In genomic region chr20:32612831-32613595, GRCh38 we compare ENCODE assay signal across 17 cellular contexts. TPM values are rescaled to one million over a fixed set of nuclear protein-coding genes. Genes with fewer than 3 reads are reported as not detected.
DNase-seq lines count a peak whose midpoint lies in the region; ATAC-seq, FAIRE-seq and TF ChIP-seq lines count a peak whose summit lies in the region.
"Had no signal": no experiment of that assay in that cellular context is flagged by ENCODE, and none has a peak within 500 bp of the region (broad histone marks: within the 10 kb centered on the region; RNA-seq: fewer than 3 reads in every experiment).

No MANE protein-coding gene starts in this region.

- no peak overlapping the region for H3K4me3 Mint-ChIP-seq in activated CD4-positive, alpha-beta memory T cell treated with anti-CD3 and anti-CD28 coated beads for 36 hours
- no peak overlapping the region for H3K4me3 Mint-ChIP-seq in activated CD4-positive, alpha-beta memory T cell treated with anti-CD3 and anti-CD28 coated beads, Interleukin-2, amount 10 ng/mL, durations not matched to agents 7 days and 5 days
- H3K4me3 Mint-ChIP-seq in neural progenitor cell = no peak overlapping the region
- H3K4me3 Mint-ChIP-seq: B cell; CD8-positive, alpha-beta T cell; HFFc6 had no signal

- no peak for TF ChIP-seq POLR2A in K562 (conservative IDR thresholded peaks at IDR 0.05)
- TF ChIP-seq POLR2A in H54 (IDR thresholded peaks at IDR 0.05; ENCODE audit: low read depth, low read length) = no peak

- H3K4me3 ChIP-seq in HEK293 (ENCODE audit: low read depth, low read length) = no peak overlapping the region
- no peak overlapping the region for H3K4me3 ChIP-seq in K562
- H3K4me3 ChIP-seq in neural progenitor cell = no peak overlapping the region
- H3K4me3 ChIP-seq: BLaER1 treated with 17β-estradiol and CSF1 and Interleukin-3, amounts not matched to agents 10 nM and 100 nM; GM12878; GM23248 had no signal

- no peak overlapping the region for H3K4me2 ChIP-seq in K562 (ENCODE audit: insufficient read depth, low read length)
- H3K4me2 ChIP-seq in neural progenitor cell = no peak overlapping the region
- H3K4me2 ChIP-seq: BLaER1 treated with 17β-estradiol and CSF1 and Interleukin-3, amounts not matched to agents 10 nM and 100 nM had no signal

- no peaks in the 10 kb centered on the region for H3K36me3 Mint-ChIP-seq in activated CD4-positive, alpha-beta memory T cell treated with anti-CD3 and anti-CD28 coated beads for 36 hours
- H3K36me3 Mint-ChIP-seq in activated CD4-positive, alpha-beta memory T cell treated with anti-CD3 and anti-CD28 coated beads, Interleukin-2, amount 10 ng/mL, durations not matched to agents 7 days and 5 days (ENCODE audit: low read depth) = no peaks in the 10 kb centered on the region
- H3K36me3 Mint-ChIP-seq in neural progenitor cell = no peaks in the 10 kb centered on the region
- H3K36me3 Mint-ChIP-seq: CD8-positive, alpha-beta T cell had no signal

- H3K9me3 ChIP-seq in HEK293 (ENCODE audit: control insufficient read depth, insufficient read depth, low read depth, low read length) (no peaks in the 10 kb centered on the region), K562 (replicated peaks; ENCODE audit: control insufficient read depth, insufficient read depth, low read depth, low read length) (no peaks in the 10 kb centered on the region), neural progenitor cell (ENCODE audit: low read depth) (no peaks in the 10 kb centered on the region)
- H3K9me3 ChIP-seq: BLaER1 treated with 17β-estradiol and CSF1 and Interleukin-3, amounts not matched to agents 10 nM and 100 nM had no signal

- TF ChIP-seq CTCF in HEK293 (tag by site-specific recombination; IDR thresholded peaks at IDR 0.05) (no peak), K562 (IDR thresholded peaks at IDR 0.05 in 2 of 3, conservative IDR thresholded peaks at IDR 0.05 in 1 of 3; ENCODE audit: insufficient read depth in 2 of 3, low read depth in 1 of 3, low read length in 3 of 3) (no peak), neural progenitor cell (IDR thresholded peaks at IDR 0.05) (no peak)

- H3F3A ChIP-seq in neural progenitor cell (ENCODE audit: low read depth) = no peaks in the 10 kb centered on the region

- no peak for DNase-seq in activated CD4-positive, alpha-beta memory T cell treated with anti-CD3 and anti-CD28 coated beads for 36 hours
- no peak for DNase-seq in activated CD4-positive, alpha-beta memory T cell treated with anti-CD3 and anti-CD28 coated beads, Interleukin-2, amount 10 ng/mL, durations not matched to agents 7 days and 5 days
- DNase-seq in K562 (ENCODE audit: extremely low read depth in 1 of 4, low spot score in 3 of 4) = no peak
- DNase-seq in neural progenitor cell (ENCODE audit: low spot score) = peak; percentile 28
- no peak for DNase-seq in H54 (ENCODE audit: insufficient read length, low spot score)
- DNase-seq: Calu3; CD8-positive, alpha-beta T cell; DMS79 treated with DMSO at 0.1 percent for 48 hours; GM23248; HCEC 1CT; HFFc6 had no signal

- H3K27me3 ChIP-seq in K562 (ENCODE audit: control insufficient read depth in 2 of 2, insufficient read depth in 2 of 2, low read length in 2 of 2) (no peaks in the 10 kb centered on the region), neural progenitor cell (no peaks in the 10 kb centered on the region)
- H3K27me3 ChIP-seq: BLaER1 treated with 17β-estradiol and CSF1 and Interleukin-3, amounts not matched to agents 10 nM and 100 nM had no signal

- H2AFZ ChIP-seq in K562 (ENCODE audit: low read depth, low read length) (no peak overlapping the region), neural progenitor cell (replicated peaks) (no peak overlapping the region)
- H2AFZ ChIP-seq: GM23248 had no signal

- TF ChIP-seq EP300 in K562 (IDR thresholded peaks at IDR 0.05; ENCODE audit: low read length) = no peak

- H3K27ac ChIP-seq in HEK293 (ENCODE audit: extremely low read depth, low read depth, low read length) = no peak overlapping the region
- H3K27ac ChIP-seq in K562 (ENCODE audit: extremely low read depth, low read depth, low read length) = no peak overlapping the region
- no peak overlapping the region for H3K27ac ChIP-seq in neural progenitor cell
- H3K27ac ChIP-seq: BLaER1 treated with 17β-estradiol and CSF1 and Interleukin-3, amounts not matched to agents 10 nM and 100 nM; GM23248 had no signal

- peak overlapping the region; percentile 32 for H3K27ac Mint-ChIP-seq in activated CD4-positive, alpha-beta memory T cell treated with anti-CD3 and anti-CD28 coated beads for 36 hours
- no peak overlapping the region for H3K27ac Mint-ChIP-seq in activated CD4-positive, alpha-beta memory T cell treated with anti-CD3 and anti-CD28 coated beads, Interleukin-2, amount 10 ng/mL, durations not matched to agents 7 days and 5 days
- peak overlapping the region; percentile 18 for H3K27ac Mint-ChIP-seq in neural progenitor cell
- H3K27ac Mint-ChIP-seq: B cell; CD8-positive, alpha-beta T cell; HFFc6 had no signal

- H3K79me2 ChIP-seq in K562 (ENCODE audit: control insufficient read depth, insufficient read depth, low read length) = peaks cover 7% of the 10 kb centered on the region; the same call in 2 of the 3 replicates
- H3K79me2 ChIP-seq in neural progenitor cell (ENCODE audit: low read depth) = no peaks in the 10 kb centered on the region

- CTCF ChIA-PET in activated CD4-positive, alpha-beta memory T cell treated with anti-CD3 and anti-CD28 coated beads for 36 hours (lab: Charles Lee) = no interaction called here
- CTCF ChIA-PET in activated CD4-positive, alpha-beta memory T cell treated with anti-CD3 and anti-CD28 coated beads, Interleukin-2, amount 10 ng/mL, durations not matched to agents 7 days and 5 days (lab: Charles Lee) = no interaction called here
- CTCF ChIA-PET in HEK293 (lab: Yijun Ruan, JAX) (interaction anchor here (1.6 kb wide), 1 partner anchor 40 kb away, joined by 5 read pairs; no protein-coding TSS in a partner anchor), K562 (lab: Yijun Ruan, JAX; ENCODE audit: low intra/inter-chr PET ratio) (no interaction called here)

- TF ChIP-seq RAD21 in K562 (CRISPR knock-in tag; conservative IDR thresholded peaks at IDR 0.05 in 1 of 2, IDR thresholded peaks at IDR 0.05 in 1 of 2) = no peak

- POLR2A ChIA-PET in activated CD4-positive, alpha-beta memory T cell treated with anti-CD3 and anti-CD28 coated beads for 36 hours (lab: Charles Lee) = no interaction called here
- POLR2A ChIA-PET in activated CD4-positive, alpha-beta memory T cell treated with anti-CD3 and anti-CD28 coated beads, Interleukin-2, amount 10 ng/mL, durations not matched to agents 7 days and 5 days (lab: Charles Lee) = no interaction called here
- POLR2A ChIA-PET in HEK293 (lab: Yijun Ruan, JAX) = no interaction called here
- POLR2A ChIA-PET in K562 (lab: Yijun Ruan, JAX) = interaction anchor here (1.1 to 2.7 kb wide), 2 partner anchors 9 to 17 kb away, joined by 3 to 9 read pairs; no protein-coding TSS in a partner anchor

- no TSS peak for BruUV-seq in K562 (replicated peaks; lab: Mats Ljungman, UMichigan)

- FAIRE-seq in K562 (lab: Jason Lieb, UNC) = peak; percentile 26
- FAIRE-seq in H54 (lab: Jason Lieb, UNC) = no peak
- FAIRE-seq: GM12878, GM19239 had no signal

- no peaks in the 10 kb centered on the region for H3K9me3 Mint-ChIP-seq in activated CD4-positive, alpha-beta memory T cell treated with anti-CD3 and anti-CD28 coated beads for 36 hours
- no peaks in the 10 kb centered on the region for H3K9me3 Mint-ChIP-seq in activated CD4-positive, alpha-beta memory T cell treated with anti-CD3 and anti-CD28 coated beads, Interleukin-2, amount 10 ng/mL, durations not matched to agents 7 days and 5 days
- H3K9me3 Mint-ChIP-seq in neural progenitor cell = no peaks in the 10 kb centered on the region
- H3K9me3 Mint-ChIP-seq: CD8-positive, alpha-beta T cell; HFFc6 had no signal

- no peaks in the 10 kb centered on the region for H3K4me1 Mint-ChIP-seq in activated CD4-positive, alpha-beta memory T cell treated with anti-CD3 and anti-CD28 coated beads for 36 hours (ENCODE audit: low read depth)
- no peaks in the 10 kb centered on the region for H3K4me1 Mint-ChIP-seq in activated CD4-positive, alpha-beta memory T cell treated with anti-CD3 and anti-CD28 coated beads, Interleukin-2, amount 10 ng/mL, durations not matched to agents 7 days and 5 days
- peaks cover 32% of the 10 kb centered on the region for H3K4me1 Mint-ChIP-seq in neural progenitor cell

- H3K9ac ChIP-seq in K562 (ENCODE audit: insufficient read depth in 1 of 2, low read depth in 2 of 2, low read length in 2 of 2) = peak overlapping the region in 1 of 2 experiments; percentile 47; a peak in 2 of 4 replicates
- no peak overlapping the region for H3K9ac ChIP-seq in neural progenitor cell
- H3K9ac ChIP-seq: BLaER1 treated with 17β-estradiol and CSF1 and Interleukin-3, amounts not matched to agents 10 nM and 100 nM; GM23248 had no signal

- ATAC-seq in K562 = no peak
- no peak for ATAC-seq in HG03342 (IDR thresholded peaks at IDR 0.05; ENCODE audit: unreplicated experiment)
- ATAC-seq: CD8-positive, alpha-beta T cell; GM12878 had no signal

- H3K36me3 ChIP-seq in HEK293 (ENCODE audit: control insufficient read depth in 2 of 2, insufficient read depth in 1 of 2, low read length in 2 of 2) (no peaks in the 10 kb centered on the region), K562 (ENCODE audit: control insufficient read depth, insufficient read depth, low read length) (peaks cover 21% of the 10 kb centered on the region; the same call in 2 of the 3 replicates), neural progenitor cell (no peaks in the 10 kb centered on the region)
- H3K36me3 ChIP-seq: BLaER1 treated with 17β-estradiol and CSF1 and Interleukin-3, amounts not matched to agents 10 nM and 100 nM had no signal

- in situ Hi-C loops in K562 (cut with MboI) = no loop called here

- peaks cover 16% of the 10 kb centered on the region for H3K9me1 ChIP-seq in K562 (ENCODE audit: control insufficient read depth, insufficient read depth, low read length)

- no peaks in the 10 kb centered on the region for H3K27me3 Mint-ChIP-seq in activated CD4-positive, alpha-beta memory T cell treated with anti-CD3 and anti-CD28 coated beads for 36 hours
- H3K27me3 Mint-ChIP-seq in activated CD4-positive, alpha-beta memory T cell treated with anti-CD3 and anti-CD28 coated beads, Interleukin-2, amount 10 ng/mL, durations not matched to agents 7 days and 5 days = peaks cover 3% of the 10 kb centered on the region
- peaks cover 12% of the 10 kb centered on the region for H3K27me3 Mint-ChIP-seq in neural progenitor cell (ENCODE audit: insufficient read depth, low read depth)

- intact Hi-C loops in activated CD4-positive, alpha-beta memory T cell treated with anti-CD3 and anti-CD28 coated beads for 36 hours (cut with micrococcal nuclease) = no loop called here
- intact Hi-C loops in K562 (cut with micrococcal nuclease) = no loop called here

- no peaks in the 10 kb centered on the region for H3K4me1 ChIP-seq in HEK293 (ENCODE audit: control insufficient read depth, insufficient read depth, low read length)
- peaks cover 4 to 30% of the 10 kb centered on the region in 2 experiments; a peak in 3 of 5 replicates for H3K4me1 ChIP-seq in K562 (replicated peaks in 1 of 2; ENCODE audit: control insufficient read depth in 2 of 2, insufficient read depth in 2 of 2, low read length in 2 of 2)
- peaks cover 12% of the 10 kb centered on the region for H3K4me1 ChIP-seq in neural progenitor cell

- H4K20me1 ChIP-seq in K562 (replicated peaks; ENCODE audit: control insufficient read depth, insufficient read depth, low read length) = 0 out of 2 replicates have a peak, but pooled peaks cover 6% of the 10 kb centered on the region
- H4K20me1 ChIP-seq in neural progenitor cell (ENCODE audit: low read depth) = no peaks in the 10 kb centered on the region
- H4K20me1 ChIP-seq: BLaER1 treated with 17β-estradiol and CSF1 and Interleukin-3, amounts not matched to agents 10 nM and 100 nM had no signal

RNA-seq across cellular contexts. Expression of gene NOL4L, which starts 27.9 kb away (rescaled TPM):
- 10 to 100 TPM; 21.8 to 22.1 TPM for total RNA-seq in activated CD4-positive, alpha-beta memory T cell treated with anti-CD3 and anti-CD28 coated beads for 36 hours
- total RNA-seq in activated CD4-positive, alpha-beta memory T cell treated with anti-CD3 and anti-CD28 coated beads, Interleukin-2, amount 10 ng/mL, durations not matched to agents 7 days and 5 days = 10 to 100 TPM; 17.1 to 19.1 TPM
- total RNA-seq in K562 (2011; cell fraction: chromatin; rRNA removed; ENCODE audit: low replicate concordance) = 83.7 and 101 TPM in 2 replicates
- 37.2 and 38.4 TPM in 2 replicates for total RNA-seq in K562 (2011; cell fraction: nucleolus; rRNA removed)
- total RNA-seq in K562 (2011; cell fraction: nucleoplasm; rRNA removed) = 54.0 and 63.1 TPM in 2 replicates
- total RNA-seq in K562 (2014; rRNA removed) (14.8 and 17.9 TPM in 2 replicates), K562 (2014; rRNA removed; fragmentation: Illumina TruSeq; extraction: Trizol) (9.7 and 10.6 TPM in 2 replicates), K562 (2015; rRNA removed; fragmentation: Illumina TruSeq; extraction: Trizol) (13.8 and 14.1 TPM in 2 replicates), K562 (2021) (33.2 and 36.2 TPM in 2 replicates), neural progenitor cell (ENCODE audit: low replicate concordance) (11.9 and 25.6 TPM in 2 replicates)
- polyA plus RNA-seq in K562 (2011; rRNA removed) (11.6 and 15.4 TPM in 2 replicates), K562 (2014; fragmentation: Illumina TruSeq; extraction: Trizol) (14.8 and 16.0 TPM in 2 replicates), K562 (2014; fragmentation: Nextera tagmentation; extraction: Ambion mirVana) (1 to 10 TPM; 5.1 to 6.6 TPM), K562 (2014; rRNA removed) (13.6 and 15.9 TPM in 2 replicates)
- 9.9 and 14.8 TPM in 2 replicates for polyA plus RNA-seq in K562 (2011; cell fraction: cytosol; rRNA removed)
- polyA plus RNA-seq in K562 (2011; cell fraction: nucleus; rRNA removed) = 42.8 and 74.6 TPM in 2 replicates
- polyA plus RNA-seq in K562 (2012) = 15.9 and 17.9 TPM in 2 replicates
- 10.1 and 11.5 TPM in 2 replicates for polyA minus RNA-seq in K562 (2011; rRNA and poly(A)+ RNA removed)
- polyA minus RNA-seq in K562 (2011; cell fraction: cytosol; rRNA and poly(A)+ RNA removed) = 15.5 and 25.2 TPM in 2 replicates
- 17.2 and 19.1 TPM in 2 replicates for polyA minus RNA-seq in K562 (2011; cell fraction: nucleus; rRNA and poly(A)+ RNA removed)
